18 cellular contexts compared by ENCODE assay signal in the genomic region with DNA sequence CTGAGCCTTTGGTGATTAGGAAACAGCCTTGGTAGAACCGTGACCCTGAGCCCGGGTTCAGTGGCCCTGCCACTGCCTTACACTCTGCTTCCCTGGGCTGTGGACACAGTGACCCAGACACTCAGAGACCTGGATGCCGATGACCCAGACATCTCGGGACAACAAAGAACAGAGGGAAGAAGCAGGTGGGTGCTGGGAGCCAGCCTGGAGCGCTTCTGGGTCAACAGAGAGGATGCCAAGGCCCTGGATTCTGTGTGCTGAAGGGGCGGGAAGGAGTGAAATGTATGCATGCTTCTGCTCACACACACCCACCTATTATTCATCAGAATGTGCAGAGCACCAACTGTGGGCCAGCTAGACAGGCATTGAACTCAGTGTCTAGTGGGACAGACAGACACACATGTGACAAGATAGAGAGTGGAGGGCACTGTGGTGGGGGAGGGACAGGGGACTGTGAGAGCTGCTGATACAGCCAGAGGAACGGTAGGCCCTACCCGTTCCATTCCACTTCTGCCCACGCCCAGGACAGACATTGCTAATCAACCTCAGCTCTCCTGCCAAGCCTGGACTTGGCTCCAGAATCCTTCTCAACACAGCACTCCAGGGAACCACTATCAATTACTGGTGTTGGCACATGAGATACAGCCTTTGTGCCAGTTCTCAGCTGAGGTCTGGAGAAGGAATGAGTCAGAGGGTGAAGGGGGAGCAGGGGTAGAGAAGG. TPM values are rescaled to one million over a fixed set of nuclear protein-coding genes. Genes with fewer than 3 reads are reported as not detected.
DNase-seq lines count a peak whose midpoint lies in the region; ATAC-seq, FAIRE-seq and TF ChIP-seq lines count a peak whose summit lies in the region.
"Had no signal": no experiment of that assay in that cellular context is flagged by ENCODE, and none has a peak within 500 bp of the region (broad histone marks: within the 10 kb centered on the region; RNA-seq: fewer than 3 reads in every experiment).

No MANE protein-coding gene starts in this region.

- no peak for ATAC-seq in HG03354 (IDR thresholded peaks at IDR 0.05; ENCODE audit: poor library complexity, severe bottlenecking, unreplicated experiment)
- ATAC-seq: lower lobe of right lung; natural killer cell treated with Interleukin-12 subunit alpha and Interleukin-12 subunit beta and Interleukin-15 and Interleukin-18, amount 100 ng/mL, for 72 hours had no signal

- no peaks in the 10 kb centered on the region for H3K36me3 Mint-ChIP-seq in nephron progenitor cell (ENCODE audit: low read depth)
- H3K36me3 Mint-ChIP-seq: IgD-negative memory B cell; natural killer cell treated with Interleukin-12 subunit alpha and Interleukin-12 subunit beta and Interleukin-15 and Interleukin-18, amount 100 ng/mL, for 72 hours had no signal

- DNase-seq in A172 (ENCODE audit: low spot score) (peak; percentile 46), HTR-8/SVneo (ENCODE audit: insufficient read length, low spot score) (no peak), SW480 (ENCODE audit: low spot score) (peak; percentile 34), iPS-NIHi11 (ENCODE audit: low spot score) (peak; percentile 41), NCI-H2171 (lab: John Stamatoyannopoulos, UW) (no peak), nephron progenitor cell (no peak)
- DNase-seq in activated CD4-positive, alpha-beta T cell treated with anti-CD3 and anti-CD28 coated beads for 48 hours, result no peak
- DNase-seq: activated naive CD4-positive, alpha-beta T cell; lower lobe of right lung; NCI-H1417 treated with DMSO at 0.1 percent for 48 hours; NCI-H524; stimulated activated CD4-positive, alpha-beta T cell treated with anti-CD3 and anti-CD28 coated beads, Interleukin-2, amount 100 ng/mL, for 24 hours; tibial artery had no signal

- no peak overlapping the region for H3K4me3 Mint-ChIP-seq in nephron progenitor cell
- H3K4me3 Mint-ChIP-seq: IgD-negative memory B cell; natural killer cell treated with Interleukin-12 subunit alpha and Interleukin-12 subunit beta and Interleukin-15 and Interleukin-18, amount 100 ng/mL, for 72 hours had no signal

- peak; percentile 95 for FAIRE-seq in HTR-8/SVneo (lab: Jason Lieb, UNC)
- FAIRE-seq: D721Med, GM18507 had no signal

- no peak for TF ChIP-seq CTCF in nephron progenitor cell (IDR thresholded peaks at IDR 0.05)

- no peak overlapping the region for H3K27ac Mint-ChIP-seq in nephron progenitor cell
- H3K27ac Mint-ChIP-seq: natural killer cell treated with Interleukin-12 subunit alpha and Interleukin-12 subunit beta and Interleukin-15 and Interleukin-18, amount 100 ng/mL, for 72 hours had no signal

- no peaks in the 10 kb centered on the region for H3K9me3 Mint-ChIP-seq in nephron progenitor cell
- H3K9me3 Mint-ChIP-seq: IgD-negative memory B cell; natural killer cell treated with Interleukin-12 subunit alpha and Interleukin-12 subunit beta and Interleukin-15 and Interleukin-18, amount 100 ng/mL, for 72 hours had no signal

- H3K27me3 Mint-ChIP-seq in nephron progenitor cell (ENCODE audit: low read depth, poor library complexity), result no peaks in the 10 kb centered on the region

- peaks cover 10% of the 10 kb centered on the region for H3K4me1 Mint-ChIP-seq in nephron progenitor cell

RNA-seq across cellular contexts. Expression of a gene that starts 20.1 kb away (rescaled TPM):
- 0.62 TPM in 1 of 2 replicates, not detected in the other for total RNA-seq in A172 (2014; rRNA removed; shearing (Covaris generic))

RNA-seq across cellular contexts. Expression of a gene that starts 44.5 kb away (rescaled TPM):
- 0.02 TPM in 1 of 2 replicates, not detected in the other for total RNA-seq in A172 (2014; rRNA removed; shearing (Covaris generic))
- total RNA-seq: natural killer cell treated with Interleukin-12 subunit alpha and Interleukin-12 subunit beta and Interleukin-15 and Interleukin-18, amount 100 ng/mL, for 72 hours had no signal

RNA-seq across cellular contexts. Expression of a gene that starts 50.6 kb away (rescaled TPM):
- total RNA-seq in A172 (2014; rRNA removed; shearing (Covaris generic)), result not detected in 2 replicates
- total RNA-seq: natural killer cell treated with Interleukin-12 subunit alpha and Interleukin-12 subunit beta and Interleukin-15 and Interleukin-18, amount 100 ng/mL, for 72 hours had no signal

Comparison
In these comparisons a context has a peak if more than half of its experiments do, and no peak if none do; other contexts are left out.
1. DNase-seq: peak in A172 (single experiment), SW480 (single experiment) and iPS-NIHi11 (single experiment); none in HTR-8/SVneo (single experiment), NCI-H2171 (single experiment), nephron progenitor cell (single experiment) and activated CD4-positive, alpha-beta T cell treated with anti-CD3 and anti-CD28 coated beads for 48 hours (single experiment).